In the genomic region with DNA sequence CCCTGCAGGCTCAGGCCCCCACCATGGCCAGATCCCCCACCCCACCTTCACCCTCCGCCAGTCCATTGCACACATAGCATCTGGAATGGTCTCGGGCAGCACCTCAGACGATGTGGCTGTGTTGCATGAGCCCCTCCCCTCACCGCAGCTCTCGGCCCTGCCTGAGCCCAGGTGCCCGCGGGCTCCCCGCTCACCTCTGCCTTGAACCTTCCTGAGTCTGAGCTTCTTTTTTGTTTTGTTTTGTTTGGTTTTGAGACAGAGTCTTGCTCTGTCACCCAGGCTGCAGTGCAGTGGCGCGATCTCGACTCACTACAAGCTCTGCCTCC, we compare ENCODE assay signal across 17 cellular contexts. TPM values are rescaled to one million over a fixed set of nuclear protein-coding genes. Genes with fewer than 3 reads are reported as not detected.
A peak's percentile ranks its signal among the peaks of the same experiment; 100 is the strongest.
DNase-seq lines count a peak whose midpoint lies in the region; ATAC-seq and TF ChIP-seq lines count a peak whose summit lies in the region.
"Had no signal": no experiment of that assay in that cellular context is flagged by ENCODE, and none has a peak within 500 bp of the region (broad histone marks: within the 10 kb centered on the region; RNA-seq: fewer than 3 reads in every experiment).

No MANE protein-coding gene starts in this region.

- H3K9ac ChIP-seq in IMR-90 (ENCODE audit: low read depth, low read length) = no peak overlapping the region

- H2AFZ ChIP-seq in IMR-90 (replicated peaks; ENCODE audit: low read length, poor library complexity) = no peak overlapping the region

- POLR2A ChIA-PET in IMR-90 (lab: Charles Lee; ENCODE audit: unreplicated experiment) = no interaction called here

- H3K4me1 ChIP-seq in IMR-90 (ENCODE audit: control insufficient read depth, insufficient read depth, low read length) (no peaks in the 10 kb centered on the region; the same call in 1 of the 2 replicates), foreskin keratinocyte (peaks cover 2% of the 10 kb centered on the region)

- no peak for TF ChIP-seq POLR2A in IMR-90 (IDR thresholded peaks at IDR 0.05; ENCODE audit: low read depth, low read length)

- intact Hi-C loops in IMR-90 (cut with micrococcal nuclease) = no loop called here

- no peak overlapping the region for H2BK120ac ChIP-seq in IMR-90 (ENCODE audit: low read depth, low read length)

- TF ChIP-seq CTCF in IMR-90 (conservative IDR thresholded peaks at IDR 0.05; ENCODE audit: low read depth, low read length) (no peak), brain (conservative IDR thresholded peaks at IDR 0.05) (peak in 1 of 2 experiments; percentile 3), neural crest cell (conservative IDR thresholded peaks at IDR 0.05) (peak; percentile 11), foreskin keratinocyte (conservative IDR thresholded peaks at IDR 0.05) (no peak)

- dilution Hi-C loops in IMR-90 (cut with HindIII; ENCODE audit: low sequenced_read_pairs, unreplicated experiment) = no loop called here

- no peak overlapping the region for H3K56ac ChIP-seq in IMR-90 (ENCODE audit: extremely low read depth, insufficient read depth, low read length)

- no peaks in the 10 kb centered on the region for H3K9me3 ChIP-seq in IMR-90 (ENCODE audit: control insufficient read depth, insufficient read depth, low read length)
- H3K9me3 ChIP-seq: MG63, Peyer's patch had no signal

- in situ Hi-C loops in IMR-90 (cut with MboI; ENCODE audit: low sequenced_read_pairs) = loop anchor here (10.0 kb wide), 1 partner anchor 262 kb away; no protein-coding TSS in a partner anchor

- no peaks in the 10 kb centered on the region for H4K20me1 ChIP-seq in IMR-90 (ENCODE audit: insufficient read depth, low read length)

- H2BK5ac ChIP-seq in IMR-90 (ENCODE audit: low read depth, low read length, poor library complexity, severe bottlenecking) = no peak overlapping the region

- no peak overlapping the region for H3K27ac ChIP-seq in IMR-90 (ENCODE audit: insufficient read depth, low read length)
- no peak overlapping the region for H3K27ac ChIP-seq in foreskin keratinocyte
- H3K27ac ChIP-seq in caudate nucleus (ENCODE audit: low read depth, low read length) = no peak overlapping the region
- H3K27ac ChIP-seq: HL-60, Peyer's patch had no signal

- CTCF ChIA-PET in IMR-90 (lab: Yijun Ruan, JAX) = no interaction called here

- ATAC-seq in IMR-90 (ENCODE audit: low read depth) = no peak
- ATAC-seq in foreskin keratinocyte = no peak

- no peaks in the 10 kb centered on the region; a peak in 1 of 4 replicates for H3K79me1 ChIP-seq in IMR-90 (ENCODE audit: low read depth in 1 of 2, low read length in 2 of 2)

- H3K27me3 Mint-ChIP-seq in T-helper 1 cell treated with Interleukin-12 subunit alpha and Interleukin-12 subunit beta and Interleukin-4 antibody, amounts not matched to agents 30 μg/mL and 1 μg/mL, for 36 hours (ENCODE audit: low read depth) = no peaks in the 10 kb centered on the region
- H3K27me3 Mint-ChIP-seq in brain (no peaks in the 10 kb centered on the region), neural crest cell (ENCODE audit: low read depth) (peaks cover 3% of the 10 kb centered on the region)

- H3K4me1 Mint-ChIP-seq in T-helper 1 cell treated with Interleukin-12 subunit alpha and Interleukin-12 subunit beta and Interleukin-4 antibody, amounts not matched to agents 30 μg/mL and 1 μg/mL, for 36 hours (ENCODE audit: low read depth) = peaks cover 18% of the 10 kb centered on the region
- H3K4me1 Mint-ChIP-seq in brain (peaks cover 28% of the 10 kb centered on the region), neural crest cell (peaks cover 10% of the 10 kb centered on the region)

- no peak overlapping the region for H3K4ac ChIP-seq in IMR-90 (ENCODE audit: low read depth, low read length)

- BruUV-seq in IMR-90 (replicated peaks; lab: Mats Ljungman, UMichigan) = no TSS peak

- H3K23ac ChIP-seq in IMR-90 (ENCODE audit: low read depth, low read length) = no peak overlapping the region

- H3K27ac Mint-ChIP-seq in T-helper 1 cell treated with Interleukin-12 subunit alpha and Interleukin-12 subunit beta and Interleukin-4 antibody, amounts not matched to agents 30 μg/mL and 1 μg/mL, for 36 hours = peak overlapping the region; percentile 41
- peak overlapping the region in 3 of 5 experiments; percentile 41 to 63 (median 45) for H3K27ac Mint-ChIP-seq in brain
- H3K27ac Mint-ChIP-seq in neural crest cell (ENCODE audit: unreplicated experiment) = no peak overlapping the region

- no peak overlapping the region for H2BK20ac ChIP-seq in IMR-90 (ENCODE audit: low read depth, low read length)

- no peak overlapping the region for H3K14ac ChIP-seq in IMR-90 (replicated peaks; ENCODE audit: low read depth, low read length)

- H3K36me3 Mint-ChIP-seq in T-helper 1 cell treated with Interleukin-12 subunit alpha and Interleukin-12 subunit beta and Interleukin-4 antibody, amounts not matched to agents 30 μg/mL and 1 μg/mL, for 36 hours (ENCODE audit: low read depth) = peaks cover 19% of the 10 kb centered on the region
- H3K36me3 Mint-ChIP-seq in brain (no peaks in the 10 kb centered on the region), neural crest cell (ENCODE audit: low read depth) (no peaks in the 10 kb centered on the region)

- H3K18ac ChIP-seq in IMR-90 (ENCODE audit: low read depth, low read length) = no peak overlapping the region

- DNase-seq in T-helper 1 cell (no peak), IMR-90 (no peak), neural crest cell (ENCODE audit: low read depth, low spot score) (no peak), foreskin keratinocyte (no peak), dermis blood vessel endothelial cell (no peak), caudate nucleus (lab: John Stamatoyannopoulos, UW) (no peak)
- DNase-seq: 8988T, KBM-7, MG63, NCI-H1105, NCI-H774, SIG-M5 had no signal

- H3K27me3 ChIP-seq in IMR-90 (ENCODE audit: control insufficient read depth, insufficient read depth, low read length) (no peaks in the 10 kb centered on the region), foreskin keratinocyte (no peaks in the 10 kb centered on the region)
- H3K27me3 ChIP-seq: MG63, Peyer's patch had no signal

- H3K9me3 Mint-ChIP-seq in T-helper 1 cell treated with Interleukin-12 subunit alpha and Interleukin-12 subunit beta and Interleukin-4 antibody, amounts not matched to agents 30 μg/mL and 1 μg/mL, for 36 hours = no peaks in the 10 kb centered on the region
- peaks cover 0 to 2% (median 0%) of the 10 kb centered on the region in 5 experiments for H3K9me3 Mint-ChIP-seq in brain
- H3K9me3 Mint-ChIP-seq in neural crest cell = no peaks in the 10 kb centered on the region

- H4K91ac ChIP-seq in IMR-90 (ENCODE audit: insufficient read depth, low read depth, low read length) = no peak overlapping the region

- no peak overlapping the region for H3K4me3 ChIP-seq in IMR-90 (ENCODE audit: insufficient read depth, low read depth, low read length)
- H3K4me3 ChIP-seq: GM12878, MG63, Peyer's patch had no signal

- no peak overlapping the region for H3K4me2 ChIP-seq in IMR-90 (ENCODE audit: low read depth, low read length)

- no peak overlapping the region for H3K4me3 Mint-ChIP-seq in T-helper 1 cell treated with Interleukin-12 subunit alpha and Interleukin-12 subunit beta and Interleukin-4 antibody, amounts not matched to agents 30 μg/mL and 1 μg/mL, for 36 hours
- H3K4me3 Mint-ChIP-seq in brain (no peak overlapping the region), neural crest cell (no peak overlapping the region)

- peaks cover 3% of the 10 kb centered on the region; the same call in 1 of the 2 replicates for H3K9me1 ChIP-seq in IMR-90 (ENCODE audit: insufficient read depth, low read length)

- no peaks in the 10 kb centered on the region for H3K36me3 ChIP-seq in IMR-90 (ENCODE audit: control insufficient read depth, insufficient read depth, low read length)
- H3K36me3 ChIP-seq: Peyer's patch had no signal

- H2AK5ac ChIP-seq in IMR-90 (ENCODE audit: low read depth, low read length) = no peak overlapping the region

- H2BK15ac ChIP-seq in IMR-90 (ENCODE audit: low read depth, low read length) = no peak overlapping the region

- H4K8ac ChIP-seq in IMR-90 (ENCODE audit: low read depth in 2 of 2, low read length in 2 of 2) = no peak overlapping the region

- H4K5ac ChIP-seq in IMR-90 (ENCODE audit: low read depth, low read length) = no peak overlapping the region

- no peak for TF ChIP-seq RAD21 in IMR-90 (IDR thresholded peaks at IDR 0.05; ENCODE audit: low read length)

- peak overlapping the region; percentile 42 for H2AK9ac ChIP-seq in IMR-90 (replicated peaks; ENCODE audit: low read depth, low read length, poor library complexity)

- WGBS in IMR-90 (ENCODE audit: extremely low coverage in 2 of 2, insufficient read length in 1 of 2), 2 experiments = 100% methylated on average over 2 of the region's 11 CpGs; no CpG with 5 or more reads in 1 of the 2 experiments

TF ChIP-seq in IMR-90, 13 proteins besides CTCF, POLR2A, EP300 and RAD21 (continues in another document):
- TF ChIP-seq SMC3 (IDR thresholded peaks at IDR 0.05; ENCODE audit: low read depth, low read length) (no peak), NFE2L2 (IDR thresholded peaks at IDR 0.05; ENCODE audit: low read depth, low read length) (no peak), FOS (IDR thresholded peaks at IDR 0.05; ENCODE audit: low read depth, low read length) (no peak), BHLHE40 (IDR thresholded peaks at IDR 0.05; ENCODE audit: low read depth, low read length) (no peak), RFX5 (IDR thresholded peaks at IDR 0.05; ENCODE audit: low read depth, low read length) (no peak)
- TF ChIP-seq, protein P1, sequence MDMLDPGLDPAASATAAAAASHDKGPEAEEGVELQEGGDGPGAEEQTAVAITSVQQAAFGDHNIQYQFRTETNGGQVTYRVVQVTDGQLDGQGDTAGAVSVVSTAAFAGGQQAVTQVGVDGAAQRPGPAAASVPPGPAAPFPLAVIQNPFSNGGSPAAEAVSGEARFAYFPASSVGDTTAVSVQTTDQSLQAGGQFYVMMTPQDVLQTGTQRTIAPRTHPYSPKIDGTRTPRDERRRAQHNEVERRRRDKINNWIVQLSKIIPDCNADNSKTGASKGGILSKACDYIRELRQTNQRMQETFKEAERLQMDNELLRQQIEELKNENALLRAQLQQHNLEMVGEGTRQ (IDR thresholded peaks at IDR 0.05; ENCODE audit: low read depth, low read length) = no peak

RNA-seq across cellular contexts. Expression of a gene that starts 20.1 kb away (rescaled TPM):
- total RNA-seq in IMR-90 (2012; rRNA removed) (53.6 and 75.5 TPM in 2 replicates), neural crest cell (203 and 210 TPM in 2 replicates), foreskin keratinocyte (101 and 116 TPM in 2 replicates), dermis blood vessel endothelial cell (19.9 and 90.8 TPM in 2 replicates)
- polyA plus RNA-seq in IMR-90 (2012; rRNA removed) (68.5 and 112 TPM in 2 replicates), brain (ENCODE audit: insufficient read depth, low read depth, low replicate concordance) (45.9 TPM), foreskin keratinocyte (97.0 and 119 TPM in 2 replicates)
- 34.6 and 66.1 TPM in 2 replicates for polyA plus RNA-seq in IMR-90 (2012; cell fraction: cytosol; rRNA removed)
- 18.3 and 62.2 TPM in 2 replicates for polyA plus RNA-seq in IMR-90 (2012; cell fraction: nucleus; rRNA removed; ENCODE audit: low replicate concordance)
